Comparison of ENCODE assay signal across 2 cellular contexts in genomic region chr7:30474485-30474884, GRCh38.
TF ChIP-seq lines count a peak whose summit lies in the region.

No MANE protein-coding gene starts in this region.

TF ChIP-seq in liver, 16 proteins besides CTCF, POLR2A, EP300 and RAD21:
- TF ChIP-seq HNF4A (conservative IDR thresholded peaks at IDR 0.05) (no peak), GABPA (IDR thresholded peaks at IDR 0.05 in 1 of 2, conservative IDR thresholded peaks at IDR 0.05 in 1 of 2) (no peak), SP1 (IDR thresholded peaks at IDR 0.05) (no peak), RXRA (IDR thresholded peaks at IDR 0.05) (no peak), JUND (IDR thresholded peaks at IDR 0.05) (no peak), ATF3 (IDR thresholded peaks at IDR 0.05) (no peak), TAF1 (conservative IDR thresholded peaks at IDR 0.05) (no peak), FOXA2 (IDR thresholded peaks at IDR 0.05) (no peak), NR2F2 (IDR thresholded peaks at IDR 0.05) (no peak)

TF ChIP-seq in HepG2, 621 proteins besides CTCF, POLR2A, EP300 and RAD21:
- TF ChIP-seq TCF12 (IDR thresholded peaks at IDR 0.05) (no peak), TCF12 (CRISPR knock-in tag; IDR thresholded peaks at IDR 0.05) (no peak), TERF1 (CRISPR knock-in tag; IDR thresholded peaks at IDR 0.05) (no peak)
